Comparison of ENCODE assay signal across 8 cellular contexts in the genomic region with DNA sequence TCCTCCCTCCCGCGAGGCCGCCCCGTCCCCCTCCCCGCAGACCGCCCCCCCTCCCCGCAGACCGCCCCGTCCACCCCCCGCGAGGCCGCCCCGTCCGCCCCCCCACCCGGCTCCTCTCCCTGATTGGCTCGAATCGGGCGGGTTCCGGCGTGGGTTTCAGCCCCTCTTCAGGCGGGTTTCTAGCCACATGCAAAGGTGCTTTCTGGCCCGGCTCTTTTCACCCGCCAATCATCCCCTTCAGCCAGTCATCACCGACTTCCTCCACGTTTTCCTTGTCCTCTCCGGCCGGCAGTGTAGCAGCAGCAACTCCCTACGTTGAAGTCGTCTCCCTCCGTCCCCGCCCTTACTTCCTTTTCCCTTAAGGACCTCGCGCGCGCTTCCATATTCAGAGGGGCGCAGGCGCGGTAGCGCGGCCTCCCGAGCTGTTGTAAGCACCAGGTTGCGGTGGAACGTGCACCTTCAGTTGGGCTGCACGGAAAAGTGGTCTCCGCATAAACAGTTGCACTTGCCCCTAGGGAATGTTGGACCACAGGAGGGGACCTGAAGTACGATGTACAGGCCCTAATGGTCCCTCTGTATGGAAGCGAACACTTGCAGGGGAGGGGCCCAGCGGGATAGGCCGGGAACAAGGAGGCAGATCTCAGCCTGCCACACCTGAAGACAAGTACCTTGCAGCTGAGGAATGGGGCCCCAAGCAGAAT. TPM values are rescaled to one million over a fixed set of nuclear protein-coding genes. Genes with fewer than 3 reads are reported as not detected.
A peak's percentile ranks its signal among the peaks of the same experiment; 100 is the strongest.
DNase-seq lines count a peak whose midpoint lies in the region; ATAC-seq lines count a peak whose summit lies in the region.

No MANE protein-coding gene starts in this region.

- H3K4me1 ChIP-seq in BLaER1 treated with 17β-estradiol and CSF1 and Interleukin-3, amounts not matched to agents 10 nM and 100 nM: peaks cover 9 to 22% (median 17%) of the 10 kb centered on the region in 10 experiments; a peak in 19 of 20 replicates

- H3K27ac ChIP-seq in BLaER1 treated with 17β-estradiol and CSF1 and Interleukin-3, amounts not matched to agents 10 nM and 100 nM: peak overlapping the region; percentile 6 to 88 (median 83); a peak in 20 of 22 replicates

- H3K9me3 ChIP-seq in BLaER1 treated with 17β-estradiol and CSF1 and Interleukin-3, amounts not matched to agents 10 nM and 100 nM (replicated peaks in 1 of 11): peaks cover 16 to 23% (median 21%) of the 10 kb centered on the region in 11 experiments

- H3K4me3 Mint-ChIP-seq in activated CD4-positive, alpha-beta T cell treated with anti-CD3 and anti-CD28 coated beads, Interleukin-2, amount 10 ng/mL, durations not matched to agents 24 days and 14 days: peak overlapping the region; percentile 96

- no peaks in the 10 kb centered on the region for H4K20me1 ChIP-seq in BLaER1 treated with 17β-estradiol and CSF1 and Interleukin-3, amounts not matched to agents 10 nM and 100 nM

- H3K27me3 Mint-ChIP-seq in activated CD4-positive, alpha-beta T cell treated with anti-CD3 and anti-CD28 coated beads, Interleukin-2, amount 10 ng/mL, durations not matched to agents 24 days and 14 days: no peaks in the 10 kb centered on the region

- peak; percentile 89 for ATAC-seq in GM19328 (IDR thresholded peaks at IDR 0.05; ENCODE audit: unreplicated experiment)
- ATAC-seq in HG03469 (IDR thresholded peaks at IDR 0.05; ENCODE audit: unreplicated experiment): peak; percentile 68

- H3K9me3 Mint-ChIP-seq in activated CD4-positive, alpha-beta T cell treated with anti-CD3 and anti-CD28 coated beads, Interleukin-2, amount 10 ng/mL, durations not matched to agents 24 days and 14 days: peaks cover 3% of the 10 kb centered on the region

- H3K4me2 ChIP-seq in BLaER1 treated with 17β-estradiol and CSF1 and Interleukin-3, amounts not matched to agents 10 nM and 100 nM: peak overlapping the region; percentile 59 to 95 (median 78)

- peak overlapping the region; percentile 92 for H3K27ac Mint-ChIP-seq in activated CD4-positive, alpha-beta T cell treated with anti-CD3 and anti-CD28 coated beads, Interleukin-2, amount 10 ng/mL, durations not matched to agents 24 days and 14 days

- intact Hi-C loops in activated CD4-positive, alpha-beta T cell treated with anti-CD3 and anti-CD28 coated beads, Interleukin-2, amount 10 ng/mL, durations not matched to agents 24 days and 14 days (cut with micrococcal nuclease): loop anchor here (1.0 to 5.0 kb wide), 3 partner anchors 50 to 476 kb away; a partner anchor contains a TSS

- H3K4me3 ChIP-seq in BLaER1 treated with 17β-estradiol and CSF1 and Interleukin-3, amounts not matched to agents 10 nM and 100 nM: peak overlapping the region; percentile 75 to 93 (median 86)

- H3K36me3 ChIP-seq in BLaER1 treated with 17β-estradiol and CSF1 and Interleukin-3, amounts not matched to agents 10 nM and 100 nM: peaks cover 0 to 8% (median 0%) of the 10 kb centered on the region in 11 experiments; a peak in 2 of 22 replicates

- peak overlapping the region in 10 of 11 experiments; percentile 78 to 91 (median 86); a peak in 21 of 22 replicates for H3K9ac ChIP-seq in BLaER1 treated with 17β-estradiol and CSF1 and Interleukin-3, amounts not matched to agents 10 nM and 100 nM

- H3K4me1 Mint-ChIP-seq in activated CD4-positive, alpha-beta T cell treated with anti-CD3 and anti-CD28 coated beads, Interleukin-2, amount 10 ng/mL, durations not matched to agents 24 days and 14 days: peaks cover 23% of the 10 kb centered on the region

- DNase-seq in NCI-H526 (lab: John Stamatoyannopoulos, UW): peak; percentile 98 to 99
- DNase-seq in activated CD4-positive, alpha-beta T cell treated with anti-CD3 and anti-CD28 coated beads, Interleukin-2, amount 10 ng/mL, durations not matched to agents 24 days and 14 days: peak; percentile 96
- peak; percentile 80 for DNase-seq in cortex of kidney (lab: John Stamatoyannopoulos, UW)
- DNase-seq in left kidney (ENCODE audit: low read depth, low spot score): peak; percentile 100
- DNase-seq in stimulated activated CD4-positive, alpha-beta T cell treated with anti-CD3 and anti-CD28 coated beads, Interleukin-1b, Interleukin-23, amount 100 ng/mL, for 48 hours: peak; percentile 89

- H3K27me3 ChIP-seq in BLaER1 treated with 17β-estradiol and CSF1 and Interleukin-3, amounts not matched to agents 10 nM and 100 nM: no peaks in the 10 kb centered on the region

- peaks cover 3% of the 10 kb centered on the region for H3K36me3 Mint-ChIP-seq in activated CD4-positive, alpha-beta T cell treated with anti-CD3 and anti-CD28 coated beads, Interleukin-2, amount 10 ng/mL, durations not matched to agents 24 days and 14 days (ENCODE audit: low read depth)

RNA-seq across cellular contexts. Expression of a gene that starts 44.6 kb away (rescaled TPM):
- total RNA-seq in activated CD4-positive, alpha-beta T cell treated with anti-CD3 and anti-CD28 coated beads, Interleukin-2, amount 10 ng/mL, durations not matched to agents 24 days and 14 days: not detected in 2 replicates

RNA-seq across cellular contexts. Expression of a gene that starts 49.4 kb away (rescaled TPM):
- 246 and 249 TPM in 2 replicates for total RNA-seq in activated CD4-positive, alpha-beta T cell treated with anti-CD3 and anti-CD28 coated beads, Interleukin-2, amount 10 ng/mL, durations not matched to agents 24 days and 14 days

Comparison
In these comparisons a context has a peak if more than half of its experiments do, and no peak if none do; other contexts are left out.
1. Peak in every context shown above with its lines: DNase-seq, ATAC-seq, H3K4me3 ChIP-seq and H3K27ac ChIP-seq.